In the genomic region with DNA sequence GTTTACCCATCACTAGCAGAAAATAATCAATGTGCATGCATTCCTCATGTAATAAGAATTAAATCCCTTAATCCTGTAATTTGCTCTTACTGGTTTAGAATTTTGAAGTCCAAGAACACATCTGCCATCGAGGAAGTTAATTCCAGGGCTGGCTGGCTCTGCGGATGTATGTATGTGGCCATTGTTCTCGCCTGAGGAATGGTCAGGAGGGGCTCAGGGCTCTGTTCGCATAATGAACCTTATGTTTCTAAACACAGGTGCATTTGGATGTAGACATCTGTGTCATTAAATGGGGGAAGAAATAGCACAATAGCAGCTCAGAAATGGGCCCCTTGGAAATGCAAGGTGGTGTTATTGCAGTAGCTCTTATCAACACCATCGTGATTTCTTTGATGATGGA, we compare ENCODE assay signal across 32 cellular contexts.
"Had no signal": no experiment of that assay in that cellular context is flagged by ENCODE, and none has a peak within 500 bp of the region (broad histone marks: within the 10 kb centered on the region; RNA-seq: fewer than 3 reads in every experiment).

No MANE protein-coding gene starts in this region.

- H3K27me3 Mint-ChIP-seq: activated B cell treated with CpG ODN at 0.5 μM for 24 hours; activated CD4-positive, alpha-beta T cell treated with anti-CD3 and anti-CD28 coated beads, Interleukin-2, amount 10 ng/mL, durations not matched to agents 24 days and 14 days; activated naive CD4-positive, alpha-beta T cell treated with anti-CD3 and anti-CD28 coated beads, Interleukin-2, amount 10 ng/mL, durations not matched to agents 7 days and 5 days; activated naive CD4-positive, alpha-beta T cell treated with anti-CD3 and anti-CD28 coated beads, Interleukin-2, amount 50 U/mL, for 24 hours; activated naive CD8-positive, alpha-beta T cell treated with anti-CD3 and anti-CD28 coated beads, Interleukin-2, amount 10 ng/mL, durations not matched to agents 7 days and 5 days; brain; T-helper 17 cell had no signal

- DNase-seq: activated B cell treated with CpG ODN at 0.5 μM for 24 hours; activated CD4-positive, alpha-beta memory T cell treated with anti-CD3 and anti-CD28 coated beads for 36 hours; activated CD4-positive, alpha-beta T cell treated with anti-CD3 and anti-CD28 coated beads for 4 hours; activated CD4-positive, alpha-beta T cell treated with anti-CD3 and anti-CD28 coated beads, Interleukin-2, amount 10 ng/mL, durations not matched to agents 24 days and 14 days; activated CD4-positive, alpha-beta T cell treated with anti-CD3 and anti-CD28 coated beads, Interleukin-2, amount 50 U/mL, for 1 hour; activated CD4-positive, alpha-beta T cell treated with anti-CD3 and anti-CD28 coated beads, Interleukin-2, amount 50 U/mL, for 4 hours; activated CD4-positive, CD25-positive, alpha-beta regulatory T cell treated with anti-CD3 and anti-CD28 coated beads, Interleukin-2, amount 50 U/mL, for 72 hours; activated CD8-positive, alpha-beta memory T cell treated with anti-CD3 and anti-CD28 coated beads, Interleukin-2, amount 50 U/mL, for 4 hours; activated CD8-positive, alpha-beta T cell treated with anti-CD3 and anti-CD28 coated beads for 36 hours; activated effector memory CD4-positive, alpha-beta T cell treated with Interleukin-2 at 50 U/mL for 16 hours; activated gamma-delta T cell; activated naive CD4-positive, alpha-beta T cell treated with anti-CD3 and anti-CD28 coated beads, Interleukin-2, amount 10 ng/mL, durations not matched to agents 7 days and 5 days; activated naive CD4-positive, alpha-beta T cell treated with Interleukin-2 at 50 U/mL for 16 hours; activated naive CD8-positive, alpha-beta T cell treated with anti-CD3 and anti-CD28 coated beads, Interleukin-2, amount 10 ng/mL, durations not matched to agents 7 days and 5 days; activated naive CD8-positive, alpha-beta T cell treated with anti-CD3 and anti-CD28 coated beads, Interleukin-2, amount 50 U/mL, for 24 hours; activated T-cell treated with anti-CD3 and anti-CD28 coated beads for 4 hours; activated T-cell treated with anti-CD3 and anti-CD28 coated beads, Interleukin-2, amount 50 U/mL, for 1 hour; activated T-cell treated with anti-CD3 and anti-CD28 coated beads, Interleukin-2, amount 50 U/mL, for 4 hours; amygdala; anterior cingulate cortex; caudate nucleus; cerebellar nuclear complex; T-helper 17 cell; T-helper 9 cell had no signal

- H3K4me1 ChIP-seq: ascending aorta had no signal

- H3K9me3 ChIP-seq: ascending aorta had no signal

- H3K27ac Mint-ChIP-seq: activated B cell treated with CpG ODN at 0.5 μM for 24 hours; activated CD4-positive, alpha-beta memory T cell treated with anti-CD3 and anti-CD28 coated beads for 36 hours; activated CD4-positive, alpha-beta T cell treated with anti-CD3 and anti-CD28 coated beads, Interleukin-2, amount 10 ng/mL, durations not matched to agents 24 days and 14 days; activated CD8-positive, alpha-beta T cell treated with anti-CD3 and anti-CD28 coated beads for 36 hours; activated naive CD4-positive, alpha-beta T cell treated with anti-CD3 and anti-CD28 coated beads, Interleukin-2, amount 10 ng/mL, durations not matched to agents 7 days and 5 days; activated naive CD4-positive, alpha-beta T cell treated with anti-CD3 and anti-CD28 coated beads, Interleukin-2, amount 50 U/mL, for 24 hours; activated naive CD8-positive, alpha-beta T cell; activated naive CD8-positive, alpha-beta T cell treated with anti-CD3 and anti-CD28 coated beads, Interleukin-2, amount 10 ng/mL, durations not matched to agents 7 days and 5 days; activated naive CD8-positive, alpha-beta T cell treated with anti-CD3 and anti-CD28 coated beads, Interleukin-2, amount 50 U/mL, for 24 hours; activated T-helper 2 cell treated with anti-CD3 and anti-CD28 coated beads, Interferon-gamma antibody, Interleukin-2, Interleukin-4, amounts not matched to agents 10 μg/mL and 5 μg/mL and 100 μg/mL, durations not matched to agents 14 hours and 24 hours and 36 hours; brain; T-helper 17 cell had no signal

- H3K36me3 ChIP-seq: ascending aorta, cardiac muscle cell had no signal

- H3K4me3 Mint-ChIP-seq: activated B cell treated with CpG ODN at 0.5 μM for 24 hours; activated CD4-positive, alpha-beta memory T cell treated with anti-CD3 and anti-CD28 coated beads for 36 hours; activated CD4-positive, alpha-beta T cell treated with anti-CD3 and anti-CD28 coated beads, Interleukin-2, amount 10 ng/mL, durations not matched to agents 24 days and 14 days; activated CD8-positive, alpha-beta T cell treated with anti-CD3 and anti-CD28 coated beads for 36 hours; activated naive CD4-positive, alpha-beta T cell treated with anti-CD3 and anti-CD28 coated beads, Interleukin-2, amount 10 ng/mL, durations not matched to agents 7 days and 5 days; activated naive CD4-positive, alpha-beta T cell treated with anti-CD3 and anti-CD28 coated beads, Interleukin-2, amount 50 U/mL, for 24 hours; activated naive CD8-positive, alpha-beta T cell; activated naive CD8-positive, alpha-beta T cell treated with anti-CD3 and anti-CD28 coated beads, Interleukin-2, amount 10 ng/mL, durations not matched to agents 7 days and 5 days; activated naive CD8-positive, alpha-beta T cell treated with anti-CD3 and anti-CD28 coated beads, Interleukin-2, amount 50 U/mL, for 24 hours; activated T-cell treated with anti-CD3 and anti-CD28 coated beads, Interleukin-2, amount 50 U/mL, for 4 hours; brain; central memory CD8-positive, alpha-beta T cell; T-helper 17 cell had no signal

- H3K9me3 Mint-ChIP-seq: activated naive CD4-positive, alpha-beta T cell treated with anti-CD3 and anti-CD28 coated beads, Interleukin-2, amount 10 ng/mL, durations not matched to agents 7 days and 5 days; activated naive CD4-positive, alpha-beta T cell treated with anti-CD3 and anti-CD28 coated beads, Interleukin-2, amount 50 U/mL, for 24 hours; activated naive CD8-positive, alpha-beta T cell treated with anti-CD3 and anti-CD28 coated beads, Interleukin-2, amount 50 U/mL, for 24 hours; activated T-helper 2 cell treated with anti-CD3 and anti-CD28 coated beads, Interferon-gamma antibody, Interleukin-2, Interleukin-4, amounts not matched to agents 10 μg/mL and 5 μg/mL and 100 μg/mL, durations not matched to agents 14 hours and 24 hours and 36 hours; central memory CD8-positive, alpha-beta T cell had no signal

- ATAC-seq: activated CD8-positive, alpha-beta T cell treated with anti-CD3 and anti-CD28 coated beads for 36 hours; activated naive CD8-positive, alpha-beta T cell treated with anti-CD3 and anti-CD28 coated beads, Interleukin-2, amount 50 U/mL, for 24 hours; activated T-cell treated with anti-CD3 and anti-CD28 coated beads, Interleukin-2, amount 50 U/mL, for 4 hours; T-helper 17 cell had no signal

- H3K27me3 ChIP-seq: ascending aorta, cardiac muscle cell had no signal

- H3K27ac ChIP-seq: ascending aorta, cardiac muscle cell, VCaP had no signal

- H3K36me3 Mint-ChIP-seq: activated CD4-positive, alpha-beta memory T cell treated with anti-CD3 and anti-CD28 coated beads for 36 hours; activated naive CD4-positive, alpha-beta T cell treated with anti-CD3 and anti-CD28 coated beads, Interleukin-2, amount 10 ng/mL, durations not matched to agents 7 days and 5 days; activated naive CD4-positive, alpha-beta T cell treated with anti-CD3 and anti-CD28 coated beads, Interleukin-2, amount 50 U/mL, for 24 hours; activated naive CD8-positive, alpha-beta T cell; activated naive CD8-positive, alpha-beta T cell treated with anti-CD3 and anti-CD28 coated beads, Interleukin-2, amount 10 ng/mL, durations not matched to agents 7 days and 5 days; brain had no signal

- H3K4me3 ChIP-seq: ascending aorta, cardiac muscle cell had no signal

- H3K4me1 Mint-ChIP-seq: activated B cell treated with CpG ODN at 0.5 μM for 24 hours; activated CD4-positive, alpha-beta T cell treated with anti-CD3 and anti-CD28 coated beads, Interleukin-2, amount 10 ng/mL, durations not matched to agents 24 days and 14 days; activated naive CD4-positive, alpha-beta T cell treated with anti-CD3 and anti-CD28 coated beads, Interleukin-2, amount 10 ng/mL, durations not matched to agents 7 days and 5 days; activated naive CD4-positive, alpha-beta T cell treated with anti-CD3 and anti-CD28 coated beads, Interleukin-2, amount 50 U/mL, for 24 hours; activated naive CD8-positive, alpha-beta T cell treated with anti-CD3 and anti-CD28 coated beads, Interleukin-2, amount 10 ng/mL, durations not matched to agents 7 days and 5 days; activated naive CD8-positive, alpha-beta T cell treated with anti-CD3 and anti-CD28 coated beads, Interleukin-2, amount 50 U/mL, for 24 hours; central memory CD8-positive, alpha-beta T cell; T-helper 17 cell had no signal
